ENCODE assay signal across 11 cellular contexts in genomic region chr5:86565197-86565789, GRCh38. TPM values are rescaled to one million over a fixed set of nuclear protein-coding genes. Genes with fewer than 3 reads are reported as not detected.
DNase-seq lines count a peak whose midpoint lies in the region; ATAC-seq, FAIRE-seq and TF ChIP-seq lines count a peak whose summit lies in the region.
"Had no signal": no experiment of that assay in that cellular context is flagged by ENCODE, and none has a peak within 500 bp of the region (broad histone marks: within the 10 kb centered on the region; RNA-seq: fewer than 3 reads in every experiment).

No MANE protein-coding gene starts in this region.

- no peak for TF ChIP-seq CTCF in D721Med (IDR thresholded peaks at IDR 0.05; ENCODE audit: insufficient read depth, missing control alignments)

- ATAC-seq in GM19025 (IDR thresholded peaks at IDR 0.05; ENCODE audit: low read depth, unreplicated experiment) (peak; percentile 72), HG02610 (IDR thresholded peaks at IDR 0.05; ENCODE audit: unreplicated experiment) (peak; percentile 43), HG03457 (IDR thresholded peaks at IDR 0.05; ENCODE audit: unreplicated experiment) (peak; percentile 84)
- ATAC-seq: Right ventricle myocardium inferior, sciatic nerve had no signal

- DNase-seq in left kidney (ENCODE audit: low read depth, low spot score), result peak; percentile 1
- DNase-seq in frontal cortex (ENCODE audit: low spot score in 2 of 2), result no peak
- DNase-seq in D721Med (ENCODE audit: insufficient read length, low spot score), result no peak
- no peak for DNase-seq in NCI-H2107 (lab: John Stamatoyannopoulos, UW)
- DNase-seq: activated CD4-positive, CD25-positive, alpha-beta regulatory T cell treated with anti-CD3 and anti-CD28 coated beads, Interleukin-2, amount 50 U/mL, for 72 hours; trophoblast cell had no signal

- FAIRE-seq in frontal cortex (lab: Jason Lieb, UNC) (no peak), D721Med (lab: Jason Lieb, UNC) (no peak)

RNA-seq across cellular contexts. Expression of gene COX7C, which starts 52.4 kb away (rescaled TPM):
- total RNA-seq in frontal cortex, result 244 TPM
